Comparison of ENCODE assay signal across 19 cellular contexts in genomic region chr16:85862476-85863383, GRCh38. TPM values are rescaled to one million over a fixed set of nuclear protein-coding genes. Genes with fewer than 3 reads are reported as not detected.
A peak's percentile ranks its signal among the peaks of the same experiment; 100 is the strongest.
DNase-seq lines count a peak whose midpoint lies in the region; ATAC-seq and TF ChIP-seq lines count a peak whose summit lies in the region.
"Had no signal": no experiment of that assay in that cellular context is flagged by ENCODE, and none has a peak within 500 bp of the region (broad histone marks: within the 10 kb centered on the region; RNA-seq: fewer than 3 reads in every experiment).

No MANE protein-coding gene starts in this region.

- H3K36me3 ChIP-seq in BJ (ENCODE audit: control insufficient read depth, insufficient read depth, low read length): no peaks in the 10 kb centered on the region
- H3K36me3 ChIP-seq: breast epithelium, MG63, prostate gland, tibial nerve, WERI-Rb-1 had no signal

- H3K4me3 ChIP-seq in AG04450 (ENCODE audit: low read depth, low read length) (no peak overlapping the region), BJ (ENCODE audit: low read depth, low read length) (no peak overlapping the region), fibroblast of villous mesenchyme (ENCODE audit: low read depth, low read length) (no peak overlapping the region)
- H3K4me3 ChIP-seq: breast epithelium, MG63, prostate gland, SK-N-MC, tibial nerve had no signal

- no peak overlapping the region for H3K27ac ChIP-seq in AG04450 (ENCODE audit: low read depth, low read length)
- H3K27ac ChIP-seq: breast epithelium, prostate gland, SK-N-MC, tibial nerve, WERI-Rb-1 had no signal

- ATAC-seq in activated CD8-positive, alpha-beta T cell treated with anti-CD3 and anti-CD28 coated beads, Interleukin-2, amount 10 ng/mL, durations not matched to agents 7 days and 5 days: no peak

- no peak for DNase-seq in AG04450 (ENCODE audit: low read depth, low spot score)
- no peak for DNase-seq in BJ (ENCODE audit: low read depth)
- peak; percentile 16 for DNase-seq in RPMI7951 (ENCODE audit: low read depth)
- no peak for DNase-seq in fibroblast of villous mesenchyme (ENCODE audit: low read depth)
- no peak for DNase-seq in NCI-H345 treated with DMSO at 0.1 percent for 48 hours (lab: John Stamatoyannopoulos, UW; ENCODE audit: unreplicated experiment)
- no peak for DNase-seq in NOMO-1 treated with DMSO at 0.1 percent for 48 hours (lab: John Stamatoyannopoulos, UW; ENCODE audit: unreplicated experiment)
- no peak for DNase-seq in activated CD8-positive, alpha-beta T cell treated with anti-CD3 and anti-CD28 coated beads, Interleukin-2, amount 10 ng/mL, durations not matched to agents 7 days and 5 days
- DNase-seq: activated CD4-positive, alpha-beta memory T cell treated with anti-CD3 and anti-CD28 coated beads for 36 hours; activated naive CD4-positive, alpha-beta T cell; COR-L47; dermis blood vessel endothelial cell; DND-41; MG63; NCI-H526 treated with DMSO at 0.1 percent for 48 hours; WERI-Rb-1 had no signal

- H3K36me3 Mint-ChIP-seq in activated CD8-positive, alpha-beta T cell treated with anti-CD3 and anti-CD28 coated beads, Interleukin-2, amount 10 ng/mL, durations not matched to agents 7 days and 5 days (ENCODE audit: low read depth): no peaks in the 10 kb centered on the region
- H3K36me3 Mint-ChIP-seq: activated CD4-positive, alpha-beta memory T cell treated with anti-CD3 and anti-CD28 coated beads for 36 hours had no signal

- TF ChIP-seq CTCF in AG04450 (IDR thresholded peaks at IDR 0.05; ENCODE audit: low read depth, low read length) (peak; percentile 15; the same call in 1 of the 2 replicates), BJ (IDR thresholded peaks at IDR 0.05; ENCODE audit: insufficient read depth, low read depth, low read length) (0 out of 2 replicates have a peak, but pooled peaks have one; percentile 2), fibroblast of villous mesenchyme (IDR thresholded peaks at IDR 0.05; ENCODE audit: insufficient read depth, low read depth, low read length) (peak; percentile 20)

- no peak overlapping the region for H3K4me3 Mint-ChIP-seq in activated CD8-positive, alpha-beta T cell treated with anti-CD3 and anti-CD28 coated beads, Interleukin-2, amount 10 ng/mL, durations not matched to agents 7 days and 5 days
- H3K4me3 Mint-ChIP-seq: activated CD4-positive, alpha-beta memory T cell treated with anti-CD3 and anti-CD28 coated beads for 36 hours had no signal

- H3K4me1 Mint-ChIP-seq in activated CD8-positive, alpha-beta T cell treated with anti-CD3 and anti-CD28 coated beads, Interleukin-2, amount 10 ng/mL, durations not matched to agents 7 days and 5 days (ENCODE audit: low read depth): peaks cover 6% of the 10 kb centered on the region

- H3K27ac Mint-ChIP-seq in activated CD8-positive, alpha-beta T cell treated with anti-CD3 and anti-CD28 coated beads, Interleukin-2, amount 10 ng/mL, durations not matched to agents 7 days and 5 days: no peak overlapping the region
- H3K27ac Mint-ChIP-seq: activated CD4-positive, alpha-beta memory T cell treated with anti-CD3 and anti-CD28 coated beads for 36 hours had no signal

- no peaks in the 10 kb centered on the region for H3K9me3 ChIP-seq in AG04450 (ENCODE audit: control insufficient read depth, insufficient read depth, low read length)
- H3K9me3 ChIP-seq: MG63, prostate gland had no signal

- H3K27me3 Mint-ChIP-seq in activated CD8-positive, alpha-beta T cell treated with anti-CD3 and anti-CD28 coated beads, Interleukin-2, amount 10 ng/mL, durations not matched to agents 7 days and 5 days (ENCODE audit: low read depth): peaks cover 3% of the 10 kb centered on the region

- CTCF ChIA-PET in AG04450 (lab: Charles Lee) (no interaction called here), BJ (lab: Yijun Ruan, JAX) (interaction anchor here (0.7 to 0.9 kb wide), 2 partner anchors 9 to 50 kb away, joined by 3 to 4 read pairs; no protein-coding TSS in a partner anchor)
- CTCF ChIA-PET in activated CD8-positive, alpha-beta T cell treated with anti-CD3 and anti-CD28 coated beads, Interleukin-2, amount 10 ng/mL, durations not matched to agents 7 days and 5 days (lab: Charles Lee): no interaction called here

- peaks cover 6% of the 10 kb centered on the region for H3K9me3 Mint-ChIP-seq in activated CD8-positive, alpha-beta T cell treated with anti-CD3 and anti-CD28 coated beads, Interleukin-2, amount 10 ng/mL, durations not matched to agents 7 days and 5 days (ENCODE audit: insufficient read depth)

- POLR2A ChIA-PET in AG04450 (lab: Yijun Ruan, JAX): no interaction called here
- POLR2A ChIA-PET in BJ (lab: Charles Lee): interaction anchor here (0.6 kb wide), 1 partner anchor 56 kb away, joined by 4 read pairs; no protein-coding TSS in a partner anchor
- POLR2A ChIA-PET in activated CD8-positive, alpha-beta T cell treated with anti-CD3 and anti-CD28 coated beads, Interleukin-2, amount 10 ng/mL, durations not matched to agents 7 days and 5 days (lab: Charles Lee): no interaction called here

- H3K27me3 ChIP-seq in AG04450 (ENCODE audit: control insufficient read depth, insufficient read depth, low read length) (peaks cover 19% of the 10 kb centered on the region), BJ (ENCODE audit: control insufficient read depth, insufficient read depth, low read length) (peaks cover 7% of the 10 kb centered on the region)
- H3K27me3 ChIP-seq: MG63, tibial nerve had no signal

RNA-seq across cellular contexts. Expression of gene IRF8, which starts 36.2 kb away (rescaled TPM):
- not detected in 2 replicates for polyA plus RNA-seq in AG04450 (2011; rRNA removed)
- polyA minus RNA-seq in AG04450 (2011; rRNA and poly(A)+ RNA removed): not detected in 2 replicates
- polyA plus RNA-seq in BJ (2011; rRNA removed): not detected in 2 replicates
- polyA minus RNA-seq in BJ (2011; rRNA and poly(A)+ RNA removed): not detected in 2 replicates
- not detected in 2 replicates for total RNA-seq in RPMI7951 (2014; rRNA removed; shearing (Covaris generic))
- total RNA-seq in fibroblast of villous mesenchyme: not detected in 2 replicates
- total RNA-seq in activated CD8-positive, alpha-beta T cell treated with anti-CD3 and anti-CD28 coated beads, Interleukin-2, amount 10 ng/mL, durations not matched to agents 7 days and 5 days: 10 to 100 TPM; 22.9 to 24.0 TPM

Comparison
In these comparisons a context has a peak if more than half of its experiments do, and no peak if none do; other contexts are left out.
1. RNA of gene IRF8, which starts 36.2 kb away (total RNA-seq): 22.9 to 24.0 TPM in activated CD8-positive, alpha-beta T cell treated with anti-CD3 and anti-CD28 coated beads, Interleukin-2, amount 10 ng/mL, durations not matched to agents 7 days and 5 days; not detected in RPMI7951 and not detected in fibroblast of villous mesenchyme; every median in the first group is over 10 times any median in the second.
2. Peak in every context shown above with its lines, with median percentiles within 50 percentile points of each other: CTCF ChIP-seq.